8 cellular contexts compared by ENCODE assay signal in genomic region chr4:40976343-40976742, GRCh38.
A peak's percentile ranks its signal among the peaks of the same experiment; 100 is the strongest.
DNase-seq lines count a peak whose midpoint lies in the region; FAIRE-seq and TF ChIP-seq lines count a peak whose summit lies in the region.

No MANE protein-coding gene starts in this region.

- H3K9me3 ChIP-seq in hepatocyte (ENCODE audit: low read depth): no peaks in the 10 kb centered on the region
- peaks cover 0 to 11% (median 0%) of the 10 kb centered on the region in 4 donors for H3K9me3 ChIP-seq in tibial nerve

- H4K20me1 ChIP-seq in hepatocyte (ENCODE audit: insufficient read depth, poor library complexity, severe bottlenecking): no peaks in the 10 kb centered on the region

- peak; percentile 26 for FAIRE-seq in GM12891 (lab: Jason Lieb, UNC)

- TF ChIP-seq CTCF in WI38 (IDR thresholded peaks at IDR 0.05; ENCODE audit: low read depth, low read length) (0 out of 2 replicates have a peak, but pooled peaks have one; percentile 31), hepatocyte (IDR thresholded peaks at IDR 0.05; ENCODE audit: poor library complexity) (peak; percentile 80), tibial nerve (IDR thresholded peaks at IDR 0.05) (peak; percentile 47 to 69 (median 60))

- H2AFZ ChIP-seq in hepatocyte: no peak overlapping the region

- H3K27ac ChIP-seq in hepatocyte: no peak overlapping the region
- peak overlapping the region in 1 of 4 donors; percentile 17 for H3K27ac ChIP-seq in tibial nerve

- H3K79me2 ChIP-seq in hepatocyte: no peaks in the 10 kb centered on the region

- DNase-seq in AG08395 (ENCODE audit: low spot score) (peak; percentile 62), GM12891 (ENCODE audit: insufficient read length, low spot score) (no peak), NCI-H1417 treated with DMSO at 0.1 percent for 48 hours (lab: John Stamatoyannopoulos, UW) (peak; percentile 25), hepatocyte (ENCODE audit: low spot score) (peak; percentile 72), tibial nerve (ENCODE audit: low spot score in 2 of 2) (peak in 1 of 2 donors; percentile 74), cerebellum (ENCODE audit: low spot score) (no peak)
- DNase-seq in stimulated activated CD4-positive, alpha-beta T cell treated with anti-CD3 and anti-CD28 coated beads, Interleukin-1b, Interleukin-23, amount 100 ng/mL, for 48 hours: no peak

- TF ChIP-seq POLR2A in GM12891 (IDR thresholded peaks at IDR 0.05; ENCODE audit: low read depth, low read length): no peak
- no peak for TF ChIP-seq POLR2A in tibial nerve (IDR thresholded peaks at IDR 0.05)

- H3K9me2 ChIP-seq in hepatocyte (replicated peaks; ENCODE audit: insufficient read depth): no peaks in the 10 kb centered on the region

- H3K4me3 ChIP-seq in WI38 (ENCODE audit: low read depth, low read length) (no peak overlapping the region), hepatocyte (no peak overlapping the region), tibial nerve (no peak overlapping the region)

- TF ChIP-seq EP300 in tibial nerve (IDR thresholded peaks at IDR 0.05): no peak

- H3K4me2 ChIP-seq in hepatocyte: no peak overlapping the region

- H3K27me3 ChIP-seq in hepatocyte (no peaks in the 10 kb centered on the region), tibial nerve (no peaks in the 10 kb centered on the region)

- no peaks in the 10 kb centered on the region for H3K36me3 ChIP-seq in hepatocyte (replicated peaks; ENCODE audit: insufficient read depth, low read depth)
- H3K36me3 ChIP-seq in tibial nerve: peaks cover 0 to 10% (median 0%) of the 10 kb centered on the region in 3 donors

- H3K4me1 ChIP-seq in hepatocyte (ENCODE audit: insufficient read depth) (no peaks in the 10 kb centered on the region), tibial nerve (peaks cover 0 to 7% (median 0%) of the 10 kb centered on the region in 4 donors)

TF ChIP-seq in GM12891, 5 proteins besides CTCF, POLR2A, EP300 and RAD21:
- no peak for TF ChIP-seq PAX5 (IDR thresholded peaks at IDR 0.05; ENCODE audit: insufficient read depth, low read length, severe bottlenecking)
- TF ChIP-seq POLR2AphosphoS5 (IDR thresholded peaks at IDR 0.05; ENCODE audit: low read depth, low read length): no peak
- TF ChIP-seq POU2F2 (IDR thresholded peaks at IDR 0.05; ENCODE audit: low read depth, low read length): no peak
- no peak for TF ChIP-seq TAF1 (IDR thresholded peaks at IDR 0.05; ENCODE audit: low read depth, low read length)
- TF ChIP-seq SPI1 (IDR thresholded peaks at IDR 0.05; ENCODE audit: low read depth, low read length): no peak
TF ChIP-seq in GM12891: peak in this region for 0.

Comparison
In these comparisons a context has a peak if more than half of its experiments do, and no peak if none do; other contexts are left out.
1. DNase-seq: peak in AG08395 (single experiment), NCI-H1417 treated with DMSO at 0.1 percent for 48 hours (single experiment) and hepatocyte (single experiment); none in GM12891 (single experiment), cerebellum (single experiment) and stimulated activated CD4-positive, alpha-beta T cell treated with anti-CD3 and anti-CD28 coated beads, Interleukin-1b, Interleukin-23, amount 100 ng/mL, for 48 hours (single experiment).
2. Peak in every context shown above with its lines, with median percentiles within 50 percentile points of each other: CTCF ChIP-seq.